ENCODE assay signal across 33 cellular contexts in the genomic region with DNA sequence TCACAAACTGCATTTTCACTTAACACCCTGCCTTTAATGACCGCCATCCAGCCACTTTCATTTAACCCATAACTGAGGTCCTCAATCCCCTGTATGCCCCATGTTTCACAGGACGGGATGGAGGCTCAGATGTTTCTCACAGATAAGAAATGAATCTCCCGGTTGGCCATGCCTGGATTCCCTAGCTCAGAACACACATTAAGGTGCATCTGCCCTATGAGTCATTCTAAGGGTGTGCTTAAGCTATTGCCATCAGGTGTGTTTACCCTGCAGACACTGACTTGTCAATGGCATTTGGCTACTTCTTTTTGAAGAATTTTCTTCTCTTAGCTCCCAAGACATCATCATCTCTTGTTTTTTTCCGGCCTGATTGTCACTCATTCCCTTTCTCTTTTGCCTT.
"Had no signal": no experiment of that assay in that cellular context is flagged by ENCODE, and none has a peak within 500 bp of the region (broad histone marks: within the 10 kb centered on the region; RNA-seq: fewer than 3 reads in every experiment).

No MANE protein-coding gene starts in this region.

- H3K4me3 Mint-ChIP-seq: activated CD4-positive, alpha-beta memory T cell treated with anti-CD3 and anti-CD28 coated beads for 36 hours; activated CD4-positive, alpha-beta T cell treated with anti-CD3 and anti-CD28 coated beads, Interleukin-2, amount 10 ng/mL, durations not matched to agents 7 days and 5 days; activated naive CD4-positive, alpha-beta T cell treated with anti-CD3 and anti-CD28 coated beads for 36 hours; activated naive CD8-positive, alpha-beta T cell treated with anti-CD3 and anti-CD28 coated beads for 36 hours; activated T-helper 17 cell treated with anti-CD3 and anti-CD28 coated beads, Interleukin-2, amount 50 U/mL, for 72 hours; IgD-negative memory B cell; T-helper 1 cell treated with Interleukin-12 subunit alpha and Interleukin-12 subunit beta and Interleukin-4 antibody, amounts not matched to agents 30 μg/mL and 1 μg/mL, for 36 hours; WTC11 had no signal

- H3K4me3 ChIP-seq: Peyer's patch, SJSA1 had no signal

- H3K4me1 Mint-ChIP-seq: activated CD4-positive, alpha-beta T cell treated with anti-CD3 and anti-CD28 coated beads, Interleukin-2, amount 10 ng/mL, durations not matched to agents 7 days and 5 days; activated naive CD8-positive, alpha-beta T cell treated with anti-CD3 and anti-CD28 coated beads for 36 hours; activated T-helper 17 cell treated with anti-CD3 and anti-CD28 coated beads, Interleukin-2, amount 50 U/mL, for 72 hours; IgD-negative memory B cell had no signal

- ATAC-seq: activated T-helper 17 cell treated with anti-CD3 and anti-CD28 coated beads, Interleukin-2, amount 50 U/mL, for 72 hours; SK-N-SH treated with all-trans-retinoic acid at 6 μM for 48 hours; WTC11 had no signal

- H3K36me3 ChIP-seq: brain microvascular endothelial cell, Peyer's patch, SJSA1 had no signal

- H3K27me3 Mint-ChIP-seq: activated CD4-positive, alpha-beta memory T cell treated with anti-CD3 and anti-CD28 coated beads for 36 hours; activated CD4-positive, alpha-beta T cell treated with anti-CD3 and anti-CD28 coated beads, Interleukin-2, amount 10 ng/mL, durations not matched to agents 7 days and 5 days; activated naive CD8-positive, alpha-beta T cell treated with anti-CD3 and anti-CD28 coated beads for 36 hours; activated T-helper 17 cell treated with anti-CD3 and anti-CD28 coated beads, Interleukin-2, amount 50 U/mL, for 72 hours; IgD-negative memory B cell had no signal

- H3K4me1 ChIP-seq: Peyer's patch, SJSA1 had no signal

- H3K27ac ChIP-seq: brain microvascular endothelial cell, Peyer's patch, RWPE1, SJSA1 had no signal

- H3K36me3 Mint-ChIP-seq: activated CD4-positive, alpha-beta memory T cell treated with anti-CD3 and anti-CD28 coated beads for 36 hours; activated naive CD8-positive, alpha-beta T cell treated with anti-CD3 and anti-CD28 coated beads for 36 hours; IgD-negative memory B cell had no signal

- H3K9me3 Mint-ChIP-seq: activated CD4-positive, alpha-beta memory T cell treated with anti-CD3 and anti-CD28 coated beads for 36 hours; activated CD4-positive, alpha-beta T cell treated with anti-CD3 and anti-CD28 coated beads, Interleukin-2, amount 10 ng/mL, durations not matched to agents 7 days and 5 days; activated naive CD8-positive, alpha-beta T cell treated with anti-CD3 and anti-CD28 coated beads for 36 hours; activated T-helper 17 cell treated with anti-CD3 and anti-CD28 coated beads, Interleukin-2, amount 50 U/mL, for 72 hours; IgD-negative memory B cell; T-helper 1 cell treated with Interleukin-12 subunit alpha and Interleukin-12 subunit beta and Interleukin-4 antibody, amounts not matched to agents 30 μg/mL and 1 μg/mL, for 36 hours had no signal

- H3K27me3 ChIP-seq: brain microvascular endothelial cell, Peyer's patch, SJSA1 had no signal

- H3K9me3 ChIP-seq: Peyer's patch, SJSA1 had no signal

- DNase-seq: activated CD4-positive, alpha-beta memory T cell treated with anti-CD3 and anti-CD28 coated beads for 36 hours; activated CD4-positive, alpha-beta T cell treated with anti-CD3 and anti-CD28 coated beads, Interleukin-2, amount 10 ng/mL, durations not matched to agents 7 days and 5 days; activated CD4-positive, CD25-positive, alpha-beta regulatory T cell treated with anti-CD3 and anti-CD28 coated beads, Interleukin-2, amount 50 U/mL, for 72 hours; activated CD8-positive, alpha-beta memory T cell treated with anti-CD3 and anti-CD28 coated beads for 24 hours; activated gamma-delta T cell; activated naive CD4-positive, alpha-beta T cell treated with anti-CD3 and anti-CD28 coated beads for 36 hours; activated naive CD8-positive, alpha-beta T cell treated with anti-CD3 and anti-CD28 coated beads for 36 hours; activated T-cell treated with anti-CD3 and anti-CD28 coated beads for 4 hours; activated T-cell treated with anti-CD3 and anti-CD28 coated beads, Interleukin-2, amount 50 U/mL, for 48 hours; brain microvascular endothelial cell; caudate nucleus; KG1; MV-4-11; NCI-H1105; NCI-H1436; NCI-H187; NCI-H2081 treated with DMSO at 0.1 percent for 48 hours; NCI-H2171; NCI-H2227 treated with DMSO at 0.1 percent for 48 hours; NCI-H446 treated with DMSO at 0.1 percent for 48 hours; NCI-H524 treated with DMSO at 0.1 percent for 48 hours; NCI-H774; NK-92 treated with Interleukin-12 subunit alpha and Interleukin-12 subunit beta, amount 100 ng/mL, for 24 hours; OCI-M1; Peyer's patch; SHP77 had no signal

- H3K27ac Mint-ChIP-seq: activated CD4-positive, alpha-beta memory T cell treated with anti-CD3 and anti-CD28 coated beads for 36 hours; activated CD4-positive, alpha-beta T cell treated with anti-CD3 and anti-CD28 coated beads, Interleukin-2, amount 10 ng/mL, durations not matched to agents 7 days and 5 days; activated naive CD4-positive, alpha-beta T cell treated with anti-CD3 and anti-CD28 coated beads for 36 hours; activated naive CD8-positive, alpha-beta T cell treated with anti-CD3 and anti-CD28 coated beads for 36 hours; activated T-helper 17 cell treated with anti-CD3 and anti-CD28 coated beads, Interleukin-2, amount 50 U/mL, for 72 hours; IgD-negative memory B cell; T-helper 1 cell treated with Interleukin-12 subunit alpha and Interleukin-12 subunit beta and Interleukin-4 antibody, amounts not matched to agents 30 μg/mL and 1 μg/mL, for 36 hours had no signal
